1 cellular context compared by ENCODE assay signal in genomic region chr9:98159301-98159700, GRCh38.
TF ChIP-seq lines count a peak whose summit lies in the region.

No MANE protein-coding gene starts in this region.

TF ChIP-seq in HepG2, 621 proteins besides CTCF, POLR2A, EP300 and RAD21:
- no peak for TF ChIP-seq ZNF253 (CRISPR knock-in tag; IDR thresholded peaks at IDR 0.05; ENCODE audit: borderline replicate concordance)
- no peak for TF ChIP-seq ZNF513 (CRISPR knock-in tag; conservative IDR thresholded peaks at IDR 0.05)
- TF ChIP-seq ZFP41 (CRISPR knock-in tag; IDR thresholded peaks at IDR 0.05; ENCODE audit: borderline replicate concordance) = no peak
- TF ChIP-seq MED13 (CRISPR knock-in tag; IDR thresholded peaks at IDR 0.05) = no peak
- no peak for TF ChIP-seq THAP11 (CRISPR knock-in tag; IDR thresholded peaks at IDR 0.05)
- TF ChIP-seq ZNF180 (CRISPR knock-in tag; IDR thresholded peaks at IDR 0.05; ENCODE audit: borderline replicate concordance, low read depth) = no peak
- TF ChIP-seq AKNA (CRISPR knock-in tag; IDR thresholded peaks at IDR 0.05; ENCODE audit: borderline replicate concordance) = no peak
- no peak for TF ChIP-seq ZNF567 (CRISPR knock-in tag; IDR thresholded peaks at IDR 0.05; ENCODE audit: borderline replicate concordance)
- no peak for TF ChIP-seq NFATC3 (CRISPR knock-in tag; IDR thresholded peaks at IDR 0.05)
- no peak for TF ChIP-seq ZFP82 (CRISPR knock-in tag; IDR thresholded peaks at IDR 0.05; ENCODE audit: borderline replicate concordance)
- no peak for TF ChIP-seq KAT7 (CRISPR knock-in tag; IDR thresholded peaks at IDR 0.05; ENCODE audit: borderline replicate concordance)
- TF ChIP-seq FOXO1 (CRISPR knock-in tag; IDR thresholded peaks at IDR 0.05) = no peak
